ENCODE assay signal across 8 cellular contexts in the genomic region with DNA sequence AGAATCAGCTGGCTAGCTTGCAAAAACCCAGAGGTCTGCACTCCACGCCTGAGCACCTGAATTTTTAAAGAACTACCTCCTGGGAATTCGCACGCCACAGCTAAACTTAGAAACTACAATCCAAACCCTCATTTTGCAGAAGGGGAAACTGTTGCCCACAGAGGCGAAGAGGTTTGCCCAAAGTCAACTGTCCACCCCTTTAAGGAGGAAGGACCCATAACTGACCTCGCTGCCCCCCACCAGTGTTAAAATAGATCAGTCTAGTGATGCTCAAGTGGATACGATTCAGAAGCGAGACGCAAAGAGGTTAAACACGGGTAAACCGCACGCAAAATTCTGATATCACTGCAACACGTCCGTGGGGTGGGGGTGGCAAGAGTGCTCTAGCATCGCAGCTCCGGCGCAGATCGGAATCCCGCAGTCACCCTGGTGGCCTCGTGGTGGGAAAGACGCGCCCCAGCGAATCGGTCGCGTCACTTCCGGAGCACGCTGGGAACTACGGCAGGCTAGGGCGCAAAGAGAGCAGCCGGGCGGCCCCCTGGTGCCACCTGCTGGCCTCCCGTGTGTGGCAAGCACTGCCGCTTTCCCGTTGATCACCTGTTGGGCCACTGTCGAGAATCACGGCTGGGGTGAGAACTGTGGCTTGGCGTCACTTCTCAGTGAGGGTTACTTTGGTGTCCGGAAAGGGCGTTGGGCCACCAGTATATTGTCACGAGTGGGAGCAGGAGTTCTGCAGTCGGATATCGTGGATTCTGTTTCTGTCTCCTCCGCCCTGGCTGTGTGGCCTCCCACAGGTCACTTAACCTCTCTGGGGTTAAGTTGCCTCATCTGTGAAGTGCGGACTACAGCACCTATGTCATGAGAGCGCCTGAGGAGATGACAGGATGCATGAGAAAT. TPM values are rescaled to one million over a fixed set of nuclear protein-coding genes. Genes with fewer than 3 reads are reported as not detected.
DNase-seq lines count a peak whose midpoint lies in the region; TF ChIP-seq lines count a peak whose summit lies in the region.

A gene (minus strand): TSS at position 451 of the 897 bp plus-strand sequence. CDS start 686 bp downstream, outside the sequence.

- H3K4me1 ChIP-seq in neural progenitor cell, result peaks cover 6% of the 10 kb centered on the region

- peak within 1 kb of the TSS; percentile 91 for H3K27ac Mint-ChIP-seq in neural progenitor cell

- H3K27me3 ChIP-seq in H7 (ENCODE audit: control insufficient read depth, insufficient read depth, low read length) (no peaks in the 10 kb centered on the region), MG63 (no peaks in the 10 kb centered on the region; the same call in 1 of the 2 replicates), neural progenitor cell (no peaks in the 10 kb centered on the region)

- H3K27ac ChIP-seq in neural progenitor cell, result no peak within 1 kb of the TSS

- peaks cover 14% of the 10 kb centered on the region for H3K79me2 ChIP-seq in neural progenitor cell (ENCODE audit: low read depth)

- peak within 1 kb of the TSS; percentile 84 for H3K4me3 Mint-ChIP-seq in neural progenitor cell

- H3K9me3 ChIP-seq in MG63 (no peaks in the 10 kb centered on the region), neural progenitor cell (ENCODE audit: low read depth) (no peaks in the 10 kb centered on the region)

- no peak within 1 kb of the TSS for H3K9ac ChIP-seq in neural progenitor cell

- H3K4me3 ChIP-seq in H7 (ENCODE audit: insufficient read depth, low read depth, low read length), result peak within 1 kb of the TSS; percentile 37
- peak within 1 kb of the TSS; percentile 70 for H3K4me3 ChIP-seq in MG63
- H3K4me3 ChIP-seq in fibroblast of villous mesenchyme (ENCODE audit: low read depth, low read length), result peak within 1 kb of the TSS; percentile 67
- H3K4me3 ChIP-seq in neural progenitor cell, result peak within 1 kb of the TSS; percentile 18

- H3F3A ChIP-seq in neural progenitor cell (ENCODE audit: low read depth), result peaks cover 14% of the 10 kb centered on the region

- H2AFZ ChIP-seq in neural progenitor cell (replicated peaks), result peak within 1 kb of the TSS; percentile 90

- peak within 1 kb of the TSS; percentile 28 for H3K4me2 ChIP-seq in neural progenitor cell

- H4K20me1 ChIP-seq in neural progenitor cell (ENCODE audit: low read depth), result no peaks in the 10 kb centered on the region

- H3K9me3 Mint-ChIP-seq in neural progenitor cell, result no peaks in the 10 kb centered on the region

- peaks cover 17% of the 10 kb centered on the region for H3K36me3 Mint-ChIP-seq in neural progenitor cell

- DNase-seq in G401 (ENCODE audit: low spot score), result peak; percentile 91
- peak; percentile 92 for DNase-seq in H7
- peak; percentile 91 for DNase-seq in MG63
- DNase-seq in SHP77 treated with DMSO at 0.1 percent for 48 hours (lab: John Stamatoyannopoulos, UW), result peak; percentile 81
- peak; percentile 93 for DNase-seq in activated gamma-delta T cell (lab: John Stamatoyannopoulos, UW)
- peak; percentile 91 for DNase-seq in fibroblast of villous mesenchyme (ENCODE audit: low read depth)
- DNase-seq in neural progenitor cell (ENCODE audit: low spot score), result peak; percentile 94
- DNase-seq in stromal cell of bone marrow (ENCODE audit: low read depth), result peak; percentile 81

- H3K36me3 ChIP-seq in H7 (replicated peaks; ENCODE audit: control insufficient read depth, insufficient read depth, low read length) (peaks cover 9% of the 10 kb centered on the region), MG63 (peaks cover 40% of the 10 kb centered on the region), neural progenitor cell (no peaks in the 10 kb centered on the region)

- TF ChIP-seq CTCF in fibroblast of villous mesenchyme (IDR thresholded peaks at IDR 0.05; ENCODE audit: insufficient read depth, low read depth, low read length) (peak; percentile 97), neural progenitor cell (IDR thresholded peaks at IDR 0.05) (peak; percentile 92)

- H3K27me3 Mint-ChIP-seq in neural progenitor cell (ENCODE audit: insufficient read depth, low read depth), result peaks cover 4% of the 10 kb centered on the region

- in situ Hi-C loops in G401 (cut with HindIII; ENCODE audit: low sequenced_read_pairs), result no loop called here

- H3K4me1 Mint-ChIP-seq in neural progenitor cell, result peaks cover 37% of the 10 kb centered on the region

RNA-seq across cellular contexts. Expression of the gene that starts here (rescaled TPM):
- 47.9 and 54.5 TPM in 2 replicates for total RNA-seq in G401 (2014; rRNA removed; shearing (Covaris generic))
- total RNA-seq in H7 (2014; rRNA removed; shearing (Covaris generic)), result 29.6 and 40.1 TPM in 2 replicates
- total RNA-seq in MG63 (2014; rRNA removed; shearing (Covaris generic); ENCODE audit: low replicate concordance), result 46.7 and 54.9 TPM in 2 replicates
- 13.2 and 16.0 TPM in 2 replicates for total RNA-seq in fibroblast of villous mesenchyme
- 18.5 TPM in 2 replicates for total RNA-seq in neural progenitor cell (ENCODE audit: low replicate concordance)

Comparison
In these comparisons a context has a peak if more than half of its experiments do, and no peak if none do; other contexts are left out.
1. H3K4me3 ChIP-seq: peak in every context shown above with its lines; median percentile 70 in MG63; 67 in fibroblast of villous mesenchyme; 37 in H7; 18 in neural progenitor cell.